In the genomic region with DNA sequence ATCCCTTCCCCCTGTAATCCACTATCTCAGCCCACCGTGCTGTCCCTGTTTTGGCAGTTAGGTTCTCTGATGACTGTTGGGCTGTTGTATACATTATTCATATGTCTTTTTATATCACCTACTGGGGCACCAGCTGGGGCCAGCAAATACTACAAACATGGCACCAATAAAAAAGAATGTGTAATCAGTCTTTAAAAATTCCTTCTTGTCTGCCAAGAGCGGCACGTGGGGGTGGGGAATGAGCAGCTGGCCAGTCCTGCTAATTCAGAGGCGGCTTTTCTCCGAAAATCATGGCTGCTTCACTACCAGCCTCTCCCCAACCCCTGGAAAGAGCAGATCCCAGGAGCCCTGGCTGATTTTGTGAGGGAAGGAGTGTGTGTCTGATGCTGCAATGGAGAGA, we compare ENCODE assay signal across 19 cellular contexts.
DNase-seq lines count a peak whose midpoint lies in the region; ATAC-seq and TF ChIP-seq lines count a peak whose summit lies in the region.
"Had no signal": no experiment of that assay in that cellular context is flagged by ENCODE, and none has a peak within 500 bp of the region (broad histone marks: within the 10 kb centered on the region; RNA-seq: fewer than 3 reads in every experiment).

No MANE protein-coding gene starts in this region.

- H3K9me3 Mint-ChIP-seq in activated CD8-positive, alpha-beta T cell treated with anti-CD3 and anti-CD28 coated beads for 36 hours, result peaks cover 27% of the 10 kb centered on the region

- H3K4me1 ChIP-seq in mucosa of descending colon (ENCODE audit: low read depth), result no peaks in the 10 kb centered on the region
- H3K4me1 ChIP-seq: SJCRH30 had no signal

- no peaks in the 10 kb centered on the region for H3K36me3 Mint-ChIP-seq in activated CD8-positive, alpha-beta T cell treated with anti-CD3 and anti-CD28 coated beads for 36 hours (ENCODE audit: low read depth)

- POLR2A ChIA-PET in activated CD8-positive, alpha-beta T cell treated with anti-CD3 and anti-CD28 coated beads for 36 hours (lab: Charles Lee), result no interaction called here

- DNase-seq in NCI-H748 (lab: John Stamatoyannopoulos, UW; ENCODE audit: unreplicated experiment) (peak; percentile 5), NCI-H748 treated with DMSO at 0.1 percent for 48 hours (lab: John Stamatoyannopoulos, UW) (no peak), amygdala (lab: John Stamatoyannopoulos, UW) (peak in 29 of 56 donors; percentile 0 to 51 (median 13)), mucosa of descending colon (peak; percentile 42 to 49 (median 45)), NCI-H146 (lab: John Stamatoyannopoulos, UW) (no peak)
- DNase-seq in stimulated activated CD4-positive, alpha-beta T cell treated with anti-CD3 and anti-CD28 coated beads, Interleukin-4, amount 100 ng/mL, for 24 hours, result no peak
- no peak for DNase-seq in activated CD8-positive, alpha-beta T cell treated with anti-CD3 and anti-CD28 coated beads for 36 hours
- DNase-seq: DND-41; GDM1; GM23248; IMR-90; Kasumi-1; NCI-H1436 treated with DMSO at 0.1 percent for 48 hours; NCI-H2107; NK-92 treated with Interleukin-12 subunit alpha and Interleukin-12 subunit beta, amount 100 ng/mL, for 24 hours; OCI-M1; RPMI8226; SJCRH30 had no signal

- no peak overlapping the region for H3K4me3 ChIP-seq in mucosa of descending colon
- H3K4me3 ChIP-seq: GM23248, SJCRH30 had no signal

- H3K4me3 Mint-ChIP-seq in activated CD8-positive, alpha-beta T cell treated with anti-CD3 and anti-CD28 coated beads for 36 hours, result no peak overlapping the region

- no peaks in the 10 kb centered on the region for H3K4me1 Mint-ChIP-seq in activated CD8-positive, alpha-beta T cell treated with anti-CD3 and anti-CD28 coated beads for 36 hours (ENCODE audit: low read depth)

- H3K9me3 ChIP-seq in mucosa of descending colon, result peaks cover 11% of the 10 kb centered on the region
- H3K9me3 ChIP-seq: SJCRH30 had no signal

- H3K27me3 Mint-ChIP-seq in activated CD8-positive, alpha-beta T cell treated with anti-CD3 and anti-CD28 coated beads for 36 hours, result peaks cover 14% of the 10 kb centered on the region

- CTCF ChIA-PET in activated CD8-positive, alpha-beta T cell treated with anti-CD3 and anti-CD28 coated beads for 36 hours (lab: Charles Lee), result no interaction called here

- TF ChIP-seq CTCF in mucosa of descending colon (IDR thresholded peaks at IDR 0.05), result no peak
- TF ChIP-seq CTCF in activated CD8-positive, alpha-beta T cell treated with anti-CD3 and anti-CD28 coated beads for 36 hours (IDR thresholded peaks at IDR 0.05), result no peak

- H3K36me3 ChIP-seq in mucosa of descending colon (ENCODE audit: low read depth), result no peaks in the 10 kb centered on the region
- H3K36me3 ChIP-seq: SJCRH30 had no signal

- intact Hi-C loops in mucosa of descending colon (cut with DNase I, micrococcal nuclease), result no loop called here
- intact Hi-C loops in activated CD8-positive, alpha-beta T cell treated with anti-CD3 and anti-CD28 coated beads for 36 hours (cut with micrococcal nuclease), result no loop called here

- no peak overlapping the region for H3K27ac Mint-ChIP-seq in activated CD8-positive, alpha-beta T cell treated with anti-CD3 and anti-CD28 coated beads for 36 hours

- ATAC-seq in mucosa of descending colon (peak; percentile 80), GM19395 (IDR thresholded peaks at IDR 0.05; ENCODE audit: unreplicated experiment) (no peak)
- no peak for ATAC-seq in activated CD8-positive, alpha-beta T cell treated with anti-CD3 and anti-CD28 coated beads for 36 hours

Comparison
In these comparisons a context has a peak if more than half of its experiments do, and no peak if none do; other contexts are left out.
1. DNase-seq: peak in NCI-H748 (single experiment), amygdala (29 of 56) and mucosa of descending colon (3 of 3); none in NCI-H748 treated with DMSO at 0.1 percent for 48 hours (single experiment), stimulated activated CD4-positive, alpha-beta T cell treated with anti-CD3 and anti-CD28 coated beads, Interleukin-4, amount 100 ng/mL, for 24 hours (single experiment), NCI-H146 (single experiment) and activated CD8-positive, alpha-beta T cell treated with anti-CD3 and anti-CD28 coated beads for 36 hours (single experiment).